ENCODE assay signal across 23 cellular contexts in the genomic region with DNA sequence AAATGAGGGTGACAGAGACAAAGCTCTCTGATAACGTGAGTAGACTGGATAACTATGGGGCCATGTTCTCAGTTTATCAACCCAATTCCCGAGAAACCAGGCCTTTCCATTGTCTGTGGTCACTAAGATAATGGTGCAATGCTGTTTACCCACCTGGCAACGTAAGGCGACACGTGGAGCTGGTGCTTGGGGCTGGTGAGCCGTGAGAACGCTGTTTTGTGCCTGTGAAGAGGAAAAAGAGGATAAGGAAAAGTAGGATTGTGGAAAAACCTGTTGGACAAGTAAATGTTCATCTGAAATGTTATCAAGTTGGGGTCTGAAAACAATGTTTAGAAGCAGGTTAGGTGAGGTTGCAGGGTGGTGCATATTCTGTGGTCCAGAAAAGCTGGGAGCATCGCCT.
DNase-seq lines count a peak whose midpoint lies in the region; ATAC-seq lines count a peak whose summit lies in the region.
"Had no signal": no experiment of that assay in that cellular context is flagged by ENCODE, and none has a peak within 500 bp of the region (broad histone marks: within the 10 kb centered on the region; RNA-seq: fewer than 3 reads in every experiment).

No MANE protein-coding gene starts in this region.

- H3K9me3 ChIP-seq in mesenchymal stem cell (ENCODE audit: control insufficient read depth, low read length) = no peaks in the 10 kb centered on the region
- H3K9me3 ChIP-seq: ascending aorta, heart left ventricle, SJSA1 had no signal

- H3K4me2 ChIP-seq in mesenchymal stem cell (ENCODE audit: low read length, poor library complexity, severe bottlenecking) = no peak overlapping the region

- H3K27ac ChIP-seq in mesenchymal stem cell (ENCODE audit: low read length, poor library complexity, severe bottlenecking) = no peak overlapping the region
- H3K27ac ChIP-seq: ascending aorta, dorsolateral prefrontal cortex, epithelial cell of prostate, heart left ventricle, SJSA1 had no signal

- no peak overlapping the region for H3K4me3 Mint-ChIP-seq in naive thymus-derived CD8-positive, alpha-beta T cell
- H3K4me3 Mint-ChIP-seq: activated naive CD8-positive, alpha-beta T cell; activated T-helper 17 cell treated with anti-CD3 and anti-CD28 coated beads, Interleukin-2, amount 50 U/mL, for 72 hours; CD14-positive monocyte; central memory CD8-positive, alpha-beta T cell had no signal

- H4K91ac ChIP-seq in mesenchymal stem cell (ENCODE audit: low read length) = no peak overlapping the region

- no peak overlapping the region for H3K4ac ChIP-seq in mesenchymal stem cell (ENCODE audit: low read depth in 1 of 2, low read length in 2 of 2)

- H3K79me1 ChIP-seq in mesenchymal stem cell (replicated peaks; ENCODE audit: low read length, poor library complexity, severe bottlenecking) = no peaks in the 10 kb centered on the region

- POLR2A ChIA-PET in naive thymus-derived CD8-positive, alpha-beta T cell (lab: Charles Lee) = no interaction called here

- peaks cover 0 to 6% (median 0%) of the 10 kb centered on the region in 9 donors for H3K9me3 Mint-ChIP-seq in naive thymus-derived CD8-positive, alpha-beta T cell

- H2BK12ac ChIP-seq in mesenchymal stem cell (ENCODE audit: low read length in 2 of 2) = no peak overlapping the region

- no peak overlapping the region for H2BK5ac ChIP-seq in mesenchymal stem cell (ENCODE audit: low read depth, low read length, poor library complexity, severe bottlenecking)

- H2BK15ac ChIP-seq in mesenchymal stem cell (ENCODE audit: low read depth, poor library complexity, severe bottlenecking) = no peak overlapping the region

- no peak overlapping the region for H3K27ac Mint-ChIP-seq in naive thymus-derived CD8-positive, alpha-beta T cell
- H3K27ac Mint-ChIP-seq: activated naive CD8-positive, alpha-beta T cell; activated T-helper 17 cell treated with anti-CD3 and anti-CD28 coated beads, Interleukin-2, amount 50 U/mL, for 72 hours; CD14-positive monocyte had no signal

- ATAC-seq in HG03108 (IDR thresholded peaks at IDR 0.05; ENCODE audit: unreplicated experiment) = no peak
- ATAC-seq in naive thymus-derived CD8-positive, alpha-beta T cell = no peak
- no peak for ATAC-seq in GM18907 (IDR thresholded peaks at IDR 0.05; ENCODE audit: unreplicated experiment)
- ATAC-seq: activated T-helper 17 cell treated with anti-CD3 and anti-CD28 coated beads, Interleukin-2, amount 50 U/mL, for 72 hours; heart left ventricle had no signal

- H3K4me1 ChIP-seq in mesenchymal stem cell (ENCODE audit: control insufficient read depth, insufficient read depth, low read depth, low read length) = no peaks in the 10 kb centered on the region
- H3K4me1 ChIP-seq: ascending aorta, SJSA1 had no signal

- no peak overlapping the region for H2AFZ ChIP-seq in mesenchymal stem cell (ENCODE audit: low read depth, low read length)

- H3K27me3 ChIP-seq in mesenchymal stem cell (ENCODE audit: control insufficient read depth in 1 of 2, insufficient read depth in 1 of 2, low read length in 2 of 2) = no peaks in the 10 kb centered on the region
- H3K27me3 ChIP-seq: ascending aorta, heart left ventricle, SJSA1 had no signal

- H4K8ac ChIP-seq in mesenchymal stem cell (ENCODE audit: low read length) = no peak overlapping the region

- WGBS in mesenchymal stem cell = 88% methylated on average over 8 of the region's 8 CpGs

- peaks cover 0 to 6% of the 10 kb centered on the region in 2 experiments for H3K36me3 ChIP-seq in mesenchymal stem cell (ENCODE audit: control insufficient read depth in 1 of 2, insufficient read depth in 2 of 2, low read depth in 1 of 2, low read length in 2 of 2)
- H3K36me3 ChIP-seq: ascending aorta, SJSA1 had no signal

- H3K23ac ChIP-seq in mesenchymal stem cell (ENCODE audit: low read length in 2 of 2) = no peak overlapping the region

- H2BK120ac ChIP-seq in mesenchymal stem cell (ENCODE audit: low read depth, low read length) = no peak overlapping the region

- peaks cover 0 to 7% (median 6%) of the 10 kb centered on the region in 5 donors for H3K27me3 Mint-ChIP-seq in naive thymus-derived CD8-positive, alpha-beta T cell
- H3K27me3 Mint-ChIP-seq: activated naive CD8-positive, alpha-beta T cell; activated T-helper 17 cell treated with anti-CD3 and anti-CD28 coated beads, Interleukin-2, amount 50 U/mL, for 72 hours; central memory CD8-positive, alpha-beta T cell had no signal

- peak overlapping the region in 1 of 2 experiments; percentile 48 for H3K18ac ChIP-seq in mesenchymal stem cell (ENCODE audit: low read depth in 1 of 2, low read length in 2 of 2)

- H3K14ac ChIP-seq in mesenchymal stem cell (ENCODE audit: low read length in 2 of 2) = peak overlapping the region in 1 of 2 experiments; percentile 31

- no peak overlapping the region for H3K9ac ChIP-seq in mesenchymal stem cell (ENCODE audit: low read length)

- no peaks in the 10 kb centered on the region for H3K4me1 Mint-ChIP-seq in naive thymus-derived CD8-positive, alpha-beta T cell
- H3K4me1 Mint-ChIP-seq: activated T-helper 17 cell treated with anti-CD3 and anti-CD28 coated beads, Interleukin-2, amount 50 U/mL, for 72 hours; CD14-positive monocyte; central memory CD8-positive, alpha-beta T cell had no signal

- H3K36me3 Mint-ChIP-seq in naive thymus-derived CD8-positive, alpha-beta T cell = no peaks in the 10 kb centered on the region
- H3K36me3 Mint-ChIP-seq: activated naive CD8-positive, alpha-beta T cell; CD14-positive monocyte had no signal

- DNase-seq in DMS153 treated with DMSO at 0.1 percent for 48 hours (lab: John Stamatoyannopoulos, UW; ENCODE audit: unreplicated experiment) = peak; percentile 80
- peak; percentile 3 for DNase-seq in NCI-H1105 (lab: John Stamatoyannopoulos, UW)
- DNase-seq in NCI-H774 (lab: John Stamatoyannopoulos, UW) = peak; percentile 5
- no peak for DNase-seq in mesenchymal stem cell
- DNase-seq in naive thymus-derived CD8-positive, alpha-beta T cell = no peak
- DNase-seq in GOT3 (lab: John Stamatoyannopoulos, UW) = no peak
- DNase-seq: activated CD4-positive, alpha-beta T cell treated with anti-CD3 and anti-CD28 coated beads for 4 hours; DMS 273 treated with DMSO at 0.1 percent for 48 hours; dorsolateral prefrontal cortex; heart left ventricle; Kasumi-1; NK-92 treated with Interleukin-12 subunit alpha and Interleukin-12 subunit beta, amount 100 ng/mL, for 24 hours; substantia nigra; T-helper 1 cell had no signal

- no peak overlapping the region for H3K4me3 ChIP-seq in mesenchymal stem cell (ENCODE audit: insufficient read depth in 1 of 2, low read depth in 1 of 2, low read length in 2 of 2)
- H3K4me3 ChIP-seq: ascending aorta, dorsolateral prefrontal cortex, heart left ventricle, SJSA1 had no signal

- peak overlapping the region; percentile 18 for H2AK5ac ChIP-seq in mesenchymal stem cell (ENCODE audit: low read length, severe bottlenecking)

Comparison
In these comparisons a context has a peak if more than half of its experiments do, and no peak if none do; other contexts are left out.
1. DNase-seq: peak in DMS153 treated with DMSO at 0.1 percent for 48 hours (single experiment), NCI-H1105 (single experiment) and NCI-H774 (single experiment); none in mesenchymal stem cell (single experiment), naive thymus-derived CD8-positive, alpha-beta T cell (0 of 10) and GOT3 (single experiment).